ENCODE assay signal across 1 cellular context in the genomic region with DNA sequence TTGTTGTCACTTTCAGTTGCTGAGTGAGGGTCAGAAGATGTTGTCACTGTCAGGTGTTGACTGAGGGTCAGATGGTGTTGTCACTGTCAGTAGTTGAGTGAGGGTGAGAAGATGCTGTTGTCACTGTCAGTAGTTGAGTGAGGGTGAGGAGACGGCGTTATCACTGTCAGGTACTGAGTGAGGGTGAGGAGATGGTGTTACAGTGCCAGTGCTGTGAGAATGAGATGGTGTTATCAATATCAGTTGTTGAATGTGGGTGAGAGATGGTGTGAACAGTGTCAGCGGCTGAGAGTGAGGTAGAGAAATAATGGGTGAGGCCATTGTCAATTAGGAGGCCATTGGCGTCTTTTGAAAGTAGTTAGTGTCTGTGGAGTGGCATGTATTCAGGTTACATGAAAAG.
TF ChIP-seq lines count a peak whose summit lies in the region.

No MANE protein-coding gene starts in this region.

TF ChIP-seq in IMR-90, 13 proteins besides CTCF, POLR2A, EP300 and RAD21:
- TF ChIP-seq CHD1 (IDR thresholded peaks at IDR 0.05; ENCODE audit: low read depth, low read length) (no peak), RCOR1 (IDR thresholded peaks at IDR 0.05; ENCODE audit: insufficient replicate concordance, low read length) (no peak), MXI1 (IDR thresholded peaks at IDR 0.05; ENCODE audit: borderline replicate concordance, low read depth, low read length) (no peak), SMC3 (IDR thresholded peaks at IDR 0.05; ENCODE audit: low read depth, low read length) (no peak), RFX5 (IDR thresholded peaks at IDR 0.05; ENCODE audit: low read depth, low read length) (no peak), FOS (IDR thresholded peaks at IDR 0.05; ENCODE audit: low read depth, low read length) (no peak), MAFK (IDR thresholded peaks at IDR 0.05; ENCODE audit: low read depth, low read length) (no peak), BHLHE40 (IDR thresholded peaks at IDR 0.05; ENCODE audit: low read depth, low read length) (no peak), MAZ (IDR thresholded peaks at IDR 0.05; ENCODE audit: borderline replicate concordance, low read depth, low read length) (no peak), CEBPB (IDR thresholded peaks at IDR 0.05; ENCODE audit: low read depth, low read length) (no peak), NFE2L2 (IDR thresholded peaks at IDR 0.05; ENCODE audit: low read depth, low read length) (no peak)
- TF ChIP-seq, protein P1, sequence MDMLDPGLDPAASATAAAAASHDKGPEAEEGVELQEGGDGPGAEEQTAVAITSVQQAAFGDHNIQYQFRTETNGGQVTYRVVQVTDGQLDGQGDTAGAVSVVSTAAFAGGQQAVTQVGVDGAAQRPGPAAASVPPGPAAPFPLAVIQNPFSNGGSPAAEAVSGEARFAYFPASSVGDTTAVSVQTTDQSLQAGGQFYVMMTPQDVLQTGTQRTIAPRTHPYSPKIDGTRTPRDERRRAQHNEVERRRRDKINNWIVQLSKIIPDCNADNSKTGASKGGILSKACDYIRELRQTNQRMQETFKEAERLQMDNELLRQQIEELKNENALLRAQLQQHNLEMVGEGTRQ (IDR thresholded peaks at IDR 0.05; ENCODE audit: low read depth, low read length), result no peak
- TF ChIP-seq, protein P2, sequence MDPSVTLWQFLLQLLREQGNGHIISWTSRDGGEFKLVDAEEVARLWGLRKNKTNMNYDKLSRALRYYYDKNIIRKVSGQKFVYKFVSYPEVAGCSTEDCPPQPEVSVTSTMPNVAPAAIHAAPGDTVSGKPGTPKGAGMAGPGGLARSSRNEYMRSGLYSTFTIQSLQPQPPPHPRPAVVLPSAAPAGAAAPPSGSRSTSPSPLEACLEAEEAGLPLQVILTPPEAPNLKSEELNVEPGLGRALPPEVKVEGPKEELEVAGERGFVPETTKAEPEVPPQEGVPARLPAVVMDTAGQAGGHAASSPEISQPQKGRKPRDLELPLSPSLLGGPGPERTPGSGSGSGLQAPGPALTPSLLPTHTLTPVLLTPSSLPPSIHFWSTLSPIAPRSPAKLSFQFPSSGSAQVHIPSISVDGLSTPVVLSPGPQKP (IDR thresholded peaks at IDR 0.05; ENCODE audit: borderline replicate concordance, low read depth, low read length), result no peak
